ENCODE assay signal across 8 cellular contexts in genomic region chr6:146543940-146544661, GRCh38. TPM values are rescaled to one million over a fixed set of nuclear protein-coding genes. Genes with fewer than 3 reads are reported as not detected.
DNase-seq lines count a peak whose midpoint lies in the region; ATAC-seq, FAIRE-seq and TF ChIP-seq lines count a peak whose summit lies in the region.

No MANE protein-coding gene starts in this region.

- peak overlapping the region; percentile 87 to 91 for H3K4me3 Mint-ChIP-seq in activated T-cell treated with anti-CD3 and anti-CD28 coated beads, Interleukin-2, amount 50 U/mL, for 72 hours
- peak overlapping the region; percentile 89 for H3K4me3 Mint-ChIP-seq in natural killer cell

- TF ChIP-seq CTCF in foreskin keratinocyte (conservative IDR thresholded peaks at IDR 0.05) (no peak), natural killer cell (IDR thresholded peaks at IDR 0.05) (no peak), D721Med (IDR thresholded peaks at IDR 0.05; ENCODE audit: insufficient read depth, missing control alignments) (no peak)

- ATAC-seq in activated T-cell treated with anti-CD3 and anti-CD28 coated beads, Interleukin-2, amount 50 U/mL, for 72 hours (replicated peaks in 1 of 2), result peak; percentile 2 to 26
- ATAC-seq in foreskin keratinocyte (peak; percentile 23), natural killer cell (peak; percentile 15 to 30 (median 17))

- H3K36me3 Mint-ChIP-seq in activated T-cell treated with anti-CD3 and anti-CD28 coated beads, Interleukin-2, amount 50 U/mL, for 72 hours (ENCODE audit: insufficient read depth in 2 of 2), result no peaks in the 10 kb centered on the region
- no peaks in the 10 kb centered on the region for H3K36me3 Mint-ChIP-seq in natural killer cell

- H3K27me3 Mint-ChIP-seq in activated T-cell treated with anti-CD3 and anti-CD28 coated beads, Interleukin-2, amount 50 U/mL, for 72 hours (ENCODE audit: low read depth), result peaks cover 30% of the 10 kb centered on the region
- peaks cover 4 to 13% of the 10 kb centered on the region in 2 donors for H3K27me3 Mint-ChIP-seq in natural killer cell (ENCODE audit: low read depth in 2 of 2)

- H3K27ac ChIP-seq in foreskin keratinocyte, result peak overlapping the region; percentile 84

- intact Hi-C loops in natural killer cell (cut with micrococcal nuclease), result no loop called here

- H3K9me3 Mint-ChIP-seq in activated T-cell treated with anti-CD3 and anti-CD28 coated beads, Interleukin-2, amount 50 U/mL, for 72 hours, result no peaks in the 10 kb centered on the region
- H3K9me3 Mint-ChIP-seq in natural killer cell, result no peaks in the 10 kb centered on the region

- peaks cover 11% of the 10 kb centered on the region for H3K4me1 Mint-ChIP-seq in activated T-cell treated with anti-CD3 and anti-CD28 coated beads, Interleukin-2, amount 50 U/mL, for 72 hours (ENCODE audit: low read depth)
- H3K4me1 Mint-ChIP-seq in natural killer cell, result peaks cover 4 to 5% of the 10 kb centered on the region in 2 donors

- H3K27ac Mint-ChIP-seq in activated T-cell treated with anti-CD3 and anti-CD28 coated beads, Interleukin-2, amount 50 U/mL, for 72 hours, result no peak overlapping the region
- peak overlapping the region in 1 of 2 donors; percentile 59 for H3K27ac Mint-ChIP-seq in natural killer cell

- no peak for FAIRE-seq in D721Med (lab: Jason Lieb, UNC)

- DNase-seq in activated T-cell treated with anti-CD3 and anti-CD28 coated beads for 48 hours (ENCODE audit: low read depth) (peak; percentile 5), activated T-cell treated with anti-CD3 and anti-CD28 coated beads for 4 hours (no peak), HS-27A (ENCODE audit: low read depth) (peak; percentile 47), foreskin keratinocyte (peak in 1 of 2 donors; percentile 58), natural killer cell (no peak), D721Med (ENCODE audit: insufficient read length, low spot score) (no peak), NCI-H82 (lab: John Stamatoyannopoulos, UW) (no peak)
- DNase-seq in activated T-cell treated with anti-CD3 and anti-CD28 coated beads, Interleukin-2, amount 50 U/mL, for 72 hours, result peak; percentile 2 to 5

- no peaks in the 10 kb centered on the region for H3K27me3 ChIP-seq in foreskin keratinocyte

- peaks cover 21% of the 10 kb centered on the region for H3K4me1 ChIP-seq in foreskin keratinocyte

RNA-seq across cellular contexts. Expression of gene RAB32, which starts 0.5 kb away (rescaled TPM):
- total RNA-seq in activated T-cell treated with anti-CD3 and anti-CD28 coated beads, Interleukin-2, amount 50 U/mL, for 72 hours, result 1 to 10 TPM in 1 of 2 donors, under 1 TPM in 1; 0.39 to 1.5 TPM
- total RNA-seq in foreskin keratinocyte (61.9 and 71.7 TPM in 2 replicates), natural killer cell (10 to 100 TPM in 1 of 3 donors, 1 to 10 TPM in 2; 1.5 to 12.0 (median 4.7) TPM)
- polyA plus RNA-seq in foreskin keratinocyte, result 78.4 and 96.0 TPM in 2 replicates

RNA-seq across cellular contexts. Expression of gene ADGB, which starts 54.7 kb away (rescaled TPM):
- under 1 TPM in 1 of 2 donors, not detected in 1; 0.14 TPM for total RNA-seq in activated T-cell treated with anti-CD3 and anti-CD28 coated beads, Interleukin-2, amount 50 U/mL, for 72 hours
- not detected in 2 replicates for total RNA-seq in foreskin keratinocyte
- not detected in 2 replicates for polyA plus RNA-seq in foreskin keratinocyte
- not detected for total RNA-seq in natural killer cell

Comparison
In these comparisons a context has a peak if more than half of its experiments do, and no peak if none do; other contexts are left out.
1. DNase-seq: peak in activated T-cell treated with anti-CD3 and anti-CD28 coated beads for 48 hours (single experiment), HS-27A (single experiment) and activated T-cell treated with anti-CD3 and anti-CD28 coated beads, Interleukin-2, amount 50 U/mL, for 72 hours (2 of 2); none in activated T-cell treated with anti-CD3 and anti-CD28 coated beads for 4 hours (single experiment), natural killer cell (single experiment), D721Med (single experiment) and NCI-H82 (single experiment).
2. Peak in every context shown above with its lines, with median percentiles within 50 percentile points of each other: ATAC-seq.